ENCODE assay signal across 9 cellular contexts in genomic region chr5:59218424-59219045, GRCh38.
DNase-seq lines count a peak whose midpoint lies in the region; ATAC-seq and TF ChIP-seq lines count a peak whose summit lies in the region.
"Had no signal": no experiment of that assay in that cellular context is flagged by ENCODE, and none has a peak within 500 bp of the region (broad histone marks: within the 10 kb centered on the region; RNA-seq: fewer than 3 reads in every experiment).

No MANE protein-coding gene starts in this region.

- H3K4me1 Mint-ChIP-seq in endodermal cell: no peaks in the 10 kb centered on the region

- no peaks in the 10 kb centered on the region for H3K27me3 Mint-ChIP-seq in endodermal cell (ENCODE audit: insufficient read depth)

- peak; percentile 6 for DNase-seq in NCI-H510A treated with DMSO at 0.1 percent for 48 hours (lab: John Stamatoyannopoulos, UW)
- no peak for DNase-seq in NCI-H510A (lab: John Stamatoyannopoulos, UW)
- peak; percentile 24 for DNase-seq in NCI-H2029 treated with DMSO at 0.1 percent for 48 hours (lab: John Stamatoyannopoulos, UW)
- no peak for DNase-seq in endodermal cell
- DNase-seq in psoas muscle: no peak
- no peak for DNase-seq in cerebellar cortex (ENCODE audit: low spot score)
- DNase-seq: BE2C had no signal

- H3K9me3 ChIP-seq in endodermal cell (ENCODE audit: control insufficient read depth, low read length) (no peaks in the 10 kb centered on the region), psoas muscle (no peaks in the 10 kb centered on the region)
- H3K9me3 ChIP-seq: BE2C had no signal

- H3K4me1 ChIP-seq in endodermal cell (ENCODE audit: control insufficient read depth, insufficient read depth, low read length) (no peaks in the 10 kb centered on the region), psoas muscle (peaks cover 28% of the 10 kb centered on the region)
- H3K4me1 ChIP-seq: BE2C had no signal

- H3K9me3 Mint-ChIP-seq in endodermal cell: no peaks in the 10 kb centered on the region

- intact Hi-C loops in psoas muscle (cut with DNase I): no loop called here

- no peak overlapping the region for H3K4me3 Mint-ChIP-seq in endodermal cell

- H3K27me3 ChIP-seq in endodermal cell (ENCODE audit: control insufficient read depth, insufficient read depth, low read length, poor library complexity, severe bottlenecking) (no peaks in the 10 kb centered on the region), psoas muscle (ENCODE audit: insufficient read depth in 3 of 3, low read length in 2 of 3) (no peaks in the 10 kb centered on the region)
- H3K27me3 ChIP-seq: BE2C had no signal

- H3K36me3 Mint-ChIP-seq in endodermal cell (ENCODE audit: low read depth): no peaks in the 10 kb centered on the region

- H3K4me3 ChIP-seq in endodermal cell (ENCODE audit: low read length) (no peak overlapping the region), psoas muscle (no peak overlapping the region)

- H3K9ac ChIP-seq in endodermal cell (ENCODE audit: extremely low read depth, low read length, poor library complexity, severe bottlenecking): no peak overlapping the region

- H3K36me3 ChIP-seq in endodermal cell (ENCODE audit: control insufficient read depth, insufficient read depth, low read length): no peaks in the 10 kb centered on the region
- H3K36me3 ChIP-seq in psoas muscle (ENCODE audit: insufficient read depth in 1 of 2, low read depth in 1 of 2): peaks cover 0 to 22% of the 10 kb centered on the region in 2 donors
- H3K36me3 ChIP-seq: BE2C had no signal

- no CpG with 5 or more reads among the region's 2 CpGs for WGBS in endodermal cell (ENCODE audit: insufficient coverage in 1 of 2, insufficient read length in 1 of 2), 2 experiments
- WGBS in psoas muscle, 3 donors: 77 to 100% (median 91%) methylated on average over 1 of the region's 2 CpGs

- H3K27ac Mint-ChIP-seq in endodermal cell: no peak overlapping the region

- no peak overlapping the region for H3K27ac ChIP-seq in endodermal cell (ENCODE audit: low read depth, low read length)
- no peak overlapping the region for H3K27ac ChIP-seq in psoas muscle

- no peak for ATAC-seq in psoas muscle
- no peak for ATAC-seq in GM18870 (IDR thresholded peaks at IDR 0.05; ENCODE audit: unreplicated experiment)
- ATAC-seq in GM18868 (IDR thresholded peaks at IDR 0.05; ENCODE audit: unreplicated experiment): no peak

- peak; percentile 69 for TF ChIP-seq CTCF in endodermal cell (conservative IDR thresholded peaks at IDR 0.05)
- peak; percentile 56 for TF ChIP-seq CTCF in psoas muscle (IDR thresholded peaks at IDR 0.05)

Comparison
In these comparisons a context has a peak if more than half of its experiments do, and no peak if none do; other contexts are left out.
1. DNase-seq: peak in NCI-H510A treated with DMSO at 0.1 percent for 48 hours (single experiment) and NCI-H2029 treated with DMSO at 0.1 percent for 48 hours (single experiment); none in NCI-H510A (single experiment), endodermal cell (single experiment), psoas muscle (0 of 2) and cerebellar cortex (single experiment).